Comparison of ENCODE assay signal across 18 cellular contexts in genomic region chr3:196636369-196637349, GRCh38. TPM values are rescaled to one million over a fixed set of nuclear protein-coding genes. Genes with fewer than 3 reads are reported as not detected.
DNase-seq lines count a peak whose midpoint lies in the region; ATAC-seq and TF ChIP-seq lines count a peak whose summit lies in the region.
"Had no signal": no experiment of that assay in that cellular context is flagged by ENCODE, and none has a peak within 500 bp of the region (broad histone marks: within the 10 kb centered on the region; RNA-seq: fewer than 3 reads in every experiment).

No MANE protein-coding gene starts in this region.

- H3K27ac ChIP-seq in BLaER1 treated with 17β-estradiol and CSF1 and Interleukin-3, amounts not matched to agents 10 nM and 100 nM = peak overlapping the region in 7 of 11 experiments; percentile 2 to 97 (median 38); a peak in 9 of 22 replicates
- H3K27ac ChIP-seq: KMS-11, RWPE1 had no signal

- peaks cover 0 to 16% (median 0%) of the 10 kb centered on the region in 11 experiments; a peak in 7 of 22 replicates for H4K20me1 ChIP-seq in BLaER1 treated with 17β-estradiol and CSF1 and Interleukin-3, amounts not matched to agents 10 nM and 100 nM
- peaks cover 17% of the 10 kb centered on the region for H4K20me1 ChIP-seq in Loucy (ENCODE audit: insufficient read depth, low read length, poor library complexity, severe bottlenecking)

- DNase-seq in AG08395 (ENCODE audit: low spot score) = peak; percentile 41
- peak; percentile 21 to 53 for DNase-seq in foreskin fibroblast
- DNase-seq in progenitor cell of endocrine pancreas (ENCODE audit: low spot score, unreplicated experiment) = no peak
- DNase-seq in superior temporal gyrus (ENCODE audit: extremely low spot score) = no peak
- DNase-seq: activated CD8-positive, alpha-beta memory T cell treated with anti-CD3 and anti-CD28 coated beads, Interleukin-2, amount 10 ng/mL, durations not matched to agents 7 days and 5 days; activated naive CD8-positive, alpha-beta T cell treated with anti-CD3 and anti-CD28 coated beads, Interleukin-2, amount 10 ng/mL, durations not matched to agents 7 days and 5 days; central memory CD4-positive, alpha-beta T cell; GDM1; midbrain; NCI-H2029; NCI-H774; trophoblast cell had no signal

- H3K4me1 Mint-ChIP-seq in progenitor cell of endocrine pancreas (ENCODE audit: low read depth) = peaks cover 9% of the 10 kb centered on the region

- peaks cover 6% of the 10 kb centered on the region for H3F3A ChIP-seq in Loucy (ENCODE audit: low read depth)

- no peak overlapping the region for H3K4me3 Mint-ChIP-seq in progenitor cell of endocrine pancreas (ENCODE audit: low read depth)
- H3K4me3 Mint-ChIP-seq: activated CD8-positive, alpha-beta memory T cell treated with anti-CD3 and anti-CD28 coated beads, Interleukin-2, amount 10 ng/mL, durations not matched to agents 7 days and 5 days; activated naive CD8-positive, alpha-beta T cell treated with anti-CD3 and anti-CD28 coated beads, Interleukin-2, amount 10 ng/mL, durations not matched to agents 7 days and 5 days had no signal

- peaks cover 0 to 17% (median 0%) of the 10 kb centered on the region in 11 experiments; a peak in 7 of 22 replicates for H3K36me3 ChIP-seq in BLaER1 treated with 17β-estradiol and CSF1 and Interleukin-3, amounts not matched to agents 10 nM and 100 nM
- H3K36me3 ChIP-seq in Loucy (ENCODE audit: insufficient read depth, low read length) = peaks cover 8% of the 10 kb centered on the region

- H3K27me3 ChIP-seq in BLaER1 treated with 17β-estradiol and CSF1 and Interleukin-3, amounts not matched to agents 10 nM and 100 nM = no peaks in the 10 kb centered on the region
- H3K27me3 ChIP-seq in Loucy (ENCODE audit: insufficient read depth, low read length, poor library complexity, severe bottlenecking) = peaks cover 17% of the 10 kb centered on the region

- peak overlapping the region in 3 of 11 experiments; percentile 1 to 69 (median 56); a peak in 6 of 22 replicates for H3K9ac ChIP-seq in BLaER1 treated with 17β-estradiol and CSF1 and Interleukin-3, amounts not matched to agents 10 nM and 100 nM
- peak overlapping the region; percentile 98 for H3K9ac ChIP-seq in Loucy (ENCODE audit: low read depth, low read length, poor library complexity, severe bottlenecking)
- H3K9ac ChIP-seq: KMS-11 had no signal

- no peaks in the 10 kb centered on the region for H3K36me3 Mint-ChIP-seq in progenitor cell of endocrine pancreas (ENCODE audit: insufficient read depth)

- H3K9me3 Mint-ChIP-seq in progenitor cell of endocrine pancreas (ENCODE audit: low read depth) = no peaks in the 10 kb centered on the region
- H3K9me3 Mint-ChIP-seq: activated naive CD8-positive, alpha-beta T cell treated with anti-CD3 and anti-CD28 coated beads, Interleukin-2, amount 10 ng/mL, durations not matched to agents 7 days and 5 days had no signal

- ATAC-seq in HG03439 (IDR thresholded peaks at IDR 0.05; ENCODE audit: unreplicated experiment) (no peak), GM19452 (IDR thresholded peaks at IDR 0.05; ENCODE audit: unreplicated experiment) (no peak)
- ATAC-seq: activated CD8-positive, alpha-beta memory T cell treated with anti-CD3 and anti-CD28 coated beads, Interleukin-2, amount 10 ng/mL, durations not matched to agents 7 days and 5 days had no signal

- peak overlapping the region in 2 of 10 experiments; percentile 78 to 83; a peak in 4 of 20 replicates for H3K4me3 ChIP-seq in BLaER1 treated with 17β-estradiol and CSF1 and Interleukin-3, amounts not matched to agents 10 nM and 100 nM
- peak overlapping the region; percentile 93 for H3K4me3 ChIP-seq in Loucy (ENCODE audit: low read length, poor library complexity, severe bottlenecking)
- H3K4me3 ChIP-seq in foreskin fibroblast (ENCODE audit: low read depth in 1 of 2, low read length in 2 of 2) = peak overlapping the region in 1 of 2 donors; percentile 43

- no peak overlapping the region for H2AFZ ChIP-seq in Loucy (ENCODE audit: low read length)

- H3K27ac Mint-ChIP-seq in progenitor cell of endocrine pancreas = no peak overlapping the region

- TF ChIP-seq CTCF in Loucy (conservative IDR thresholded peaks at IDR 0.05; ENCODE audit: low read length) (no peak), foreskin fibroblast (IDR thresholded peaks at IDR 0.05; ENCODE audit: low read depth, low read length) (no peak), progenitor cell of endocrine pancreas (IDR thresholded peaks at IDR 0.05; ENCODE audit: unreplicated experiment) (no peak)

- no peaks in the 10 kb centered on the region for H3K9me2 ChIP-seq in Loucy (replicated peaks; ENCODE audit: low read depth, low read length)

- H3K79me2 ChIP-seq in Loucy (ENCODE audit: insufficient read depth, low read length) = peaks cover 90% of the 10 kb centered on the region

- H3K27me3 Mint-ChIP-seq in progenitor cell of endocrine pancreas = peaks cover 29% of the 10 kb centered on the region
- H3K27me3 Mint-ChIP-seq: activated CD8-positive, alpha-beta memory T cell treated with anti-CD3 and anti-CD28 coated beads, Interleukin-2, amount 10 ng/mL, durations not matched to agents 7 days and 5 days; activated naive CD8-positive, alpha-beta T cell treated with anti-CD3 and anti-CD28 coated beads, Interleukin-2, amount 10 ng/mL, durations not matched to agents 7 days and 5 days had no signal

- peak overlapping the region; percentile 32 to 100 (median 88) for H3K4me2 ChIP-seq in BLaER1 treated with 17β-estradiol and CSF1 and Interleukin-3, amounts not matched to agents 10 nM and 100 nM
- peak overlapping the region; percentile 85 for H3K4me2 ChIP-seq in Loucy (ENCODE audit: low read depth, low read length, poor library complexity, severe bottlenecking)
- H3K4me2 ChIP-seq: KMS-11 had no signal

- H3K4me1 ChIP-seq in BLaER1 treated with 17β-estradiol and CSF1 and Interleukin-3, amounts not matched to agents 10 nM and 100 nM = peaks cover 53 to 88% (median 72%) of the 10 kb centered on the region in 10 experiments
- H3K4me1 ChIP-seq in Loucy (ENCODE audit: insufficient read depth, low read length, poor library complexity, severe bottlenecking) = peaks cover 53% of the 10 kb centered on the region

- no peaks in the 10 kb centered on the region for H3K9me3 ChIP-seq in BLaER1 treated with 17β-estradiol and CSF1 and Interleukin-3, amounts not matched to agents 10 nM and 100 nM (replicated peaks in 1 of 11)
- H3K9me3 ChIP-seq in Loucy (ENCODE audit: insufficient read depth, low read depth, low read length) = no peaks in the 10 kb centered on the region

RNA-seq across cellular contexts. Expression of gene NRROS, which starts 2.8 kb away (rescaled TPM):
- total RNA-seq in progenitor cell of endocrine pancreas = 1.4 and 2.0 TPM in 2 replicates

Comparison
In these comparisons a context has a peak if more than half of its experiments do, and no peak if none do; other contexts are left out.
1. DNase-seq: peak in AG08395 (single experiment) and foreskin fibroblast (2 of 2); none in progenitor cell of endocrine pancreas (single experiment) and superior temporal gyrus (single experiment).